Comparison of ENCODE assay signal across 16 cellular contexts in genomic region chr20:33910529-33911327, GRCh38.
DNase-seq lines count a peak whose midpoint lies in the region; ATAC-seq, FAIRE-seq and TF ChIP-seq lines count a peak whose summit lies in the region.
"Had no signal": no experiment of that assay in that cellular context is flagged by ENCODE, and none has a peak within 500 bp of the region (broad histone marks: within the 10 kb centered on the region; RNA-seq: fewer than 3 reads in every experiment).

No MANE protein-coding gene starts in this region.

- POLR2A ChIA-PET in Caco-2 (lab: Charles Lee) (interaction anchor here (0.6 to 0.9 kb wide), 2 partner anchors 27 to 201 kb away, joined by 3 to 4 read pairs; partner anchors contain the start of gene EIF2S2), K562 (lab: Yijun Ruan, JAX) (interaction anchor here (0.5 to 0.6 kb wide), 2 partner anchors 195 to 201 kb away, joined by 4 to 6 read pairs; no protein-coding TSS in a partner anchor)

- peaks cover 27% of the 10 kb centered on the region for H3K9me3 Mint-ChIP-seq in Caco-2 (ENCODE audit: unreplicated experiment)
- H3K9me3 Mint-ChIP-seq: activated naive CD4-positive, alpha-beta T cell treated with anti-CD3 and anti-CD28 coated beads, Interleukin-2, amount 50 U/mL, for 72 hours had no signal

- no peak for TF ChIP-seq CTCF in Caco-2 (IDR thresholded peaks at IDR 0.05; ENCODE audit: insufficient read depth in 1 of 2, low read depth in 1 of 2, low read length in 1 of 2, severe bottlenecking in 1 of 2, unreplicated experiment in 1 of 2)
- no peak for TF ChIP-seq CTCF in MM.1S (IDR thresholded peaks at IDR 0.05; ENCODE audit: low read length)
- TF ChIP-seq CTCF in K562 (IDR thresholded peaks at IDR 0.05 in 2 of 3, conservative IDR thresholded peaks at IDR 0.05 in 1 of 3; ENCODE audit: insufficient read depth in 2 of 3, low read depth in 1 of 3, low read length in 3 of 3) = no peak
- no peak for TF ChIP-seq CTCF in thoracic aorta (IDR thresholded peaks at IDR 0.05)
- no peak for TF ChIP-seq CTCF in transverse colon (IDR thresholded peaks at IDR 0.05)

- 23% methylated on average over 6 of the region's 6 CpGs for WGBS in K562 (ENCODE audit: insufficient coverage, low coverage, missing lambda C conversion rate)
- 60 to 87% methylated on average over 1 to 6 of the region's 6 CpGs for WGBS in transverse colon (ENCODE audit: low coverage in 1 of 2), 2 donors

- H3K36me3 Mint-ChIP-seq in Caco-2 (ENCODE audit: insufficient read depth, unreplicated experiment) = peaks cover 7% of the 10 kb centered on the region
- H3K36me3 Mint-ChIP-seq: activated naive CD4-positive, alpha-beta T cell treated with anti-CD3 and anti-CD28 coated beads, Interleukin-2, amount 50 U/mL, for 72 hours; brain had no signal

- intact Hi-C loops in Caco-2 (cut with micrococcal nuclease; ENCODE audit: unreplicated experiment) (no loop called here), K562 (cut with micrococcal nuclease) (no loop called here), transverse colon (cut with DNase I; ENCODE audit: low total_unique reads) (no loop called here)

- H3K9me3 ChIP-seq in Caco-2 (peaks cover 12% of the 10 kb centered on the region), MM.1S (replicated peaks; ENCODE audit: insufficient read depth, low read length) (no peaks in the 10 kb centered on the region), K562 (replicated peaks; ENCODE audit: control insufficient read depth, insufficient read depth, low read depth, low read length) (no peaks in the 10 kb centered on the region), thoracic aorta (no peaks in the 10 kb centered on the region), transverse colon (no peaks in the 10 kb centered on the region)
- H3K9me3 ChIP-seq: colonic mucosa, suprapubic skin had no signal

- H3K4me2 ChIP-seq in MM.1S (ENCODE audit: low read depth, low read length) (no peak overlapping the region), K562 (ENCODE audit: insufficient read depth, low read length) (no peak overlapping the region)

- H3K27ac ChIP-seq in MM.1S (ENCODE audit: low read length) (no peak overlapping the region), K562 (ENCODE audit: extremely low read depth, low read depth, low read length) (no peak overlapping the region), thoracic aorta (peak overlapping the region; percentile 53 to 65), transverse colon (no peak overlapping the region)
- H3K27ac ChIP-seq: colonic mucosa, suprapubic skin had no signal

- peak; percentile 40 for FAIRE-seq in K562 (lab: Jason Lieb, UNC)
- FAIRE-seq: endometrium had no signal

- H2AFZ ChIP-seq in MM.1S (ENCODE audit: low read length) (peak overlapping the region; percentile 15; the same call in 1 of the 2 replicates), K562 (ENCODE audit: low read depth, low read length) (no peak overlapping the region)

- peak overlapping the region; percentile 39 for H3K27ac Mint-ChIP-seq in Caco-2 (ENCODE audit: unreplicated experiment)
- H3K27ac Mint-ChIP-seq: activated naive CD4-positive, alpha-beta T cell treated with anti-CD3 and anti-CD28 coated beads, Interleukin-2, amount 50 U/mL, for 72 hours; brain had no signal

- CTCF ChIA-PET in Caco-2 (lab: Charles Lee) (interaction anchor here (0.6 to 1.3 kb wide), 3 partner anchors 32 to 1355 kb away, joined by 3 to 8 read pairs (median 4); no protein-coding TSS in a partner anchor), K562 (lab: Yijun Ruan, JAX; ENCODE audit: low intra/inter-chr PET ratio) (no interaction called here)

- H3K9ac ChIP-seq in MM.1S (ENCODE audit: low read length) (no peak overlapping the region), K562 (ENCODE audit: insufficient read depth in 1 of 2, low read depth in 2 of 2, low read length in 2 of 2) (no peak overlapping the region)

- no peaks in the 10 kb centered on the region for H3K27me3 ChIP-seq in Caco-2 (replicated peaks; ENCODE audit: control insufficient read depth, insufficient read depth, low read length)
- H3K27me3 ChIP-seq in MM.1S (replicated peaks; ENCODE audit: insufficient read depth, low read length) = no peaks in the 10 kb centered on the region
- peaks cover 11 to 57% of the 10 kb centered on the region in 2 experiments for H3K27me3 ChIP-seq in K562 (ENCODE audit: control insufficient read depth in 2 of 2, insufficient read depth in 2 of 2, low read length in 2 of 2)
- no peaks in the 10 kb centered on the region for H3K27me3 ChIP-seq in thoracic aorta (replicated peaks; ENCODE audit: insufficient read depth)
- no peaks in the 10 kb centered on the region for H3K27me3 ChIP-seq in transverse colon
- H3K27me3 ChIP-seq: colonic mucosa had no signal

- no peak for ATAC-seq in K562
- no peak for ATAC-seq in thoracic aorta (ENCODE audit: insufficient number of reproducible peaks, low FRiP score, low read depth)
- ATAC-seq: activated naive CD4-positive, alpha-beta T cell treated with anti-CD3 and anti-CD28 coated beads, Interleukin-2, amount 50 U/mL, for 72 hours had no signal

- no peak for TF ChIP-seq EP300 in K562 (IDR thresholded peaks at IDR 0.05; ENCODE audit: low read length)
- no peak for TF ChIP-seq EP300 in transverse colon (IDR thresholded peaks at IDR 0.05; ENCODE audit: low read depth)

- H3K4me3 Mint-ChIP-seq in Caco-2 (ENCODE audit: unreplicated experiment) = no peak overlapping the region
- H3K4me3 Mint-ChIP-seq: brain had no signal

- no peak for DNase-seq in Caco-2
- no peak for DNase-seq in MM.1S
- no peak for DNase-seq in K562 (ENCODE audit: extremely low read depth in 1 of 4, low spot score in 3 of 4)
- DNase-seq in thoracic aorta (ENCODE audit: low spot score) = no peak
- DNase-seq in transverse colon = no peak
- no peak for DNase-seq in NCI-H2196 (lab: John Stamatoyannopoulos, UW; ENCODE audit: unreplicated experiment)
- no peak for DNase-seq in stimulated activated CD8-positive, alpha-beta memory T cell treated with anti-CD3 and anti-CD28 coated beads, Interleukin-4, amount 100 ng/mL, for 48 hours
- DNase-seq: C1 segment of cervical spinal cord, colonic mucosa, KG1, NCI-H2171, nucleus accumbens had no signal

- H3K9me2 ChIP-seq in MM.1S (replicated peaks; ENCODE audit: insufficient read depth, low read length) = no peaks in the 10 kb centered on the region

- no peaks in the 10 kb centered on the region for H4K20me1 ChIP-seq in MM.1S (ENCODE audit: insufficient read depth, low read length)
- no peaks in the 10 kb centered on the region for H4K20me1 ChIP-seq in K562 (replicated peaks; ENCODE audit: control insufficient read depth, insufficient read depth, low read length)

- H3K9me1 ChIP-seq in K562 (ENCODE audit: control insufficient read depth, insufficient read depth, low read length) = no peaks in the 10 kb centered on the region

- TF ChIP-seq POLR2A in K562 (conservative IDR thresholded peaks at IDR 0.05) = no peak
- no peak for TF ChIP-seq POLR2A in transverse colon (IDR thresholded peaks at IDR 0.05)

- no TSS peak for BruUV-seq in Caco-2 (replicated peaks; lab: Mats Ljungman, UMichigan)
- BruUV-seq in K562 (replicated peaks; lab: Mats Ljungman, UMichigan) = no TSS peak

- TF ChIP-seq RAD21 in K562 (CRISPR knock-in tag; conservative IDR thresholded peaks at IDR 0.05 in 1 of 2, IDR thresholded peaks at IDR 0.05 in 1 of 2) = no peak

- H3K36me3 ChIP-seq in Caco-2 (ENCODE audit: control insufficient read depth, insufficient read depth, low read length) (no peaks in the 10 kb centered on the region), MM.1S (replicated peaks; ENCODE audit: insufficient read depth, low read length) (no peaks in the 10 kb centered on the region), K562 (ENCODE audit: control insufficient read depth, insufficient read depth, low read length) (no peaks in the 10 kb centered on the region), thoracic aorta (no peaks in the 10 kb centered on the region), transverse colon (no peaks in the 10 kb centered on the region)
- H3K36me3 ChIP-seq: colonic mucosa, suprapubic skin had no signal

- H3K4me3 ChIP-seq in Caco-2 (ENCODE audit: low read depth, low read length) (no peak overlapping the region), MM.1S (ENCODE audit: low read length) (no peak overlapping the region), K562 (no peak overlapping the region), thoracic aorta (no peak overlapping the region), transverse colon (no peak overlapping the region)
- H3K4me3 ChIP-seq: colonic mucosa, suprapubic skin had no signal

- H3K4me1 Mint-ChIP-seq in Caco-2 (ENCODE audit: low read depth, unreplicated experiment) = peaks cover 41% of the 10 kb centered on the region

- in situ Hi-C loops in K562 (cut with MboI) = no loop called here
- in situ Hi-C loops in transverse colon (cut with MboI; ENCODE audit: low pct_ligation_motif_present in 1 of 4, low pct_unique_long_range_greater_than_20kb in 1 of 4, low sequenced_read_pairs in 3 of 4) = no loop called here

- H3F3A ChIP-seq in MM.1S (ENCODE audit: insufficient read depth, low read length) = no peaks in the 10 kb centered on the region

- H3K4me1 ChIP-seq in Caco-2 (peaks cover 39% of the 10 kb centered on the region), MM.1S (ENCODE audit: low read length) (peaks cover 23% of the 10 kb centered on the region), K562 (replicated peaks in 1 of 2; ENCODE audit: control insufficient read depth in 2 of 2, insufficient read depth in 2 of 2, low read length in 2 of 2) (no peaks in the 10 kb centered on the region), thoracic aorta (ENCODE audit: control insufficient read depth in 1 of 2, low read depth in 2 of 2) (peaks cover 22 to 44% of the 10 kb centered on the region in 2 donors), transverse colon (peaks cover 0 to 20% (median 0%) of the 10 kb centered on the region in 4 donors)
- H3K4me1 ChIP-seq: colonic mucosa, suprapubic skin had no signal

- H3K79me2 ChIP-seq in MM.1S (ENCODE audit: low read length) = no peaks in the 10 kb centered on the region
- no peaks in the 10 kb centered on the region for H3K79me2 ChIP-seq in K562 (ENCODE audit: control insufficient read depth, insufficient read depth, low read length)

- no peaks in the 10 kb centered on the region for H3K27me3 Mint-ChIP-seq in Caco-2 (ENCODE audit: insufficient read depth, unreplicated experiment)

TF ChIP-seq in K562, 482 proteins besides CTCF, POLR2A, EP300 and RAD21 (continues in another document):
- no peak for TF ChIP-seq FIP1L1 (IDR thresholded peaks at IDR 0.05; ENCODE audit: low read depth, low read length, poor library complexity, severe bottlenecking)
- TF ChIP-seq, protein P1, sequence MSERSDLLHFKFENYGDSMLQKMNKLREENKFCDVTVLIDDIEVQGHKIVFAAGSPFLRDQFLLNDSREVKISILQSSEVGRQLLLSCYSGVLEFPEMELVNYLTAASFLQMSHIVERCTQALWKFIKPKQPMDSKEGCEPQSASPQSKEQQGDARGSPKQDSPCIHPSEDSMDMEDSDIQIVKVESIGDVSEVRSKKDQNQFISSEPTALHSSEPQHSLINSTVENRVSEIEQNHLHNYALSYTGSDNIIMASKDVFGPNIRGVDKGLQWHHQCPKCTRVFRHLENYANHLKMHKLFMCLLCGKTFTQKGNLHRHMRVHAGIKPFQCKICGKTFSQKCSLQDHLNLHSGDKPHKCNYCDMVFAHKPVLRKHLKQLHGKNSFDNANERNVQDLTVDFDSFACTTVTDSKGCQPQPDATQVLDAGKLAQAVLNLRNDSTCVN (CRISPR knock-in tag; IDR thresholded peaks at IDR 0.05) = no peak

Comparison
In these comparisons a context has a peak if more than half of its experiments do, and no peak if none do; other contexts are left out.
1. H3K27ac ChIP-seq: peak in thoracic aorta (2 of 2); none in MM.1S (single experiment), K562 (single experiment) and transverse colon (0 of 4).